22 cellular contexts compared by ENCODE assay signal in genomic region chr3:56355570-56356185, GRCh38.
DNase-seq lines count a peak whose midpoint lies in the region; ATAC-seq, FAIRE-seq and TF ChIP-seq lines count a peak whose summit lies in the region.
"Had no signal": no experiment of that assay in that cellular context is flagged by ENCODE, and none has a peak within 500 bp of the region (broad histone marks: within the 10 kb centered on the region; RNA-seq: fewer than 3 reads in every experiment).

No MANE protein-coding gene starts in this region.

- H3K27me3 ChIP-seq in astrocyte (ENCODE audit: insufficient read depth, low read length): no peaks in the 10 kb centered on the region
- H3K27me3 ChIP-seq: cardiac muscle cell, MG63 had no signal

- TF ChIP-seq RAD21 in A549 (conservative IDR thresholded peaks at IDR 0.05 in 1 of 2, IDR thresholded peaks at IDR 0.05 in 1 of 2): no peak

- no peaks in the 10 kb centered on the region for H3K79me2 ChIP-seq in astrocyte (ENCODE audit: insufficient read depth, low read length)

- intact Hi-C loops in left colon (cut with DNase I, micrococcal nuclease): no loop called here
- intact Hi-C loops in natural killer cell (cut with micrococcal nuclease): no loop called here

- peak in 1 of 2 experiments; percentile 18 for DNase-seq in A549 (ENCODE audit: low read depth in 1 of 2, low spot score in 1 of 2)
- DNase-seq in M059J (ENCODE audit: low read depth): peak; percentile 4
- DNase-seq in astrocyte (ENCODE audit: low read depth): peak; percentile 3
- DNase-seq in islet precursor cell: peak; percentile 69
- no peak for DNase-seq in ecto neural progenitor cell (ENCODE audit: low spot score)
- no peak for DNase-seq in left colon
- no peak for DNase-seq in natural killer cell
- DNase-seq: activated CD4-positive, alpha-beta memory T cell treated with anti-CD3 and anti-CD28 coated beads, Interleukin-2, amount 10 ng/mL, durations not matched to agents 7 days and 5 days; activated naive CD8-positive, alpha-beta T cell treated with anti-CD3 and anti-CD28 coated beads for 36 hours; activated T-cell treated with anti-CD3 and anti-CD28 coated beads, Interleukin-2, amount 50 U/mL, for 48 hours; CD8-positive, alpha-beta T cell; DND-41; MG63; NCI-H2081; NCI-H524 treated with DMSO at 0.1 percent for 48 hours; stimulated activated CD4-positive, alpha-beta T cell treated with anti-CD3 and anti-CD28 coated beads, Interleukin-2, amount 100 ng/mL, for 48 hours had no signal

- no peak overlapping the region for H2AFZ ChIP-seq in astrocyte (ENCODE audit: low read depth, low read length)

- H3K4me1 Mint-ChIP-seq in astrocyte (ENCODE audit: low read depth, unreplicated experiment) (peaks cover 27% of the 10 kb centered on the region), natural killer cell (no peaks in the 10 kb centered on the region)
- H3K4me1 Mint-ChIP-seq: activated CD4-positive, alpha-beta memory T cell treated with anti-CD3 and anti-CD28 coated beads, Interleukin-2, amount 10 ng/mL, durations not matched to agents 7 days and 5 days; activated naive CD8-positive, alpha-beta T cell treated with anti-CD3 and anti-CD28 coated beads for 36 hours had no signal

- ATAC-seq in A549 (peak; percentile 19 to 39; a peak in 2 of 6 replicates), GM18870 (IDR thresholded peaks at IDR 0.05; ENCODE audit: unreplicated experiment) (no peak), left colon (no peak), natural killer cell (no peak)
- ATAC-seq: CD8-positive, alpha-beta T cell; HCT116 had no signal

- H3K9ac ChIP-seq in astrocyte (ENCODE audit: low read length): no peak overlapping the region

- H3K9me3 Mint-ChIP-seq in astrocyte (ENCODE audit: unreplicated experiment) (peaks cover 3% of the 10 kb centered on the region), natural killer cell (no peaks in the 10 kb centered on the region)
- H3K9me3 Mint-ChIP-seq: activated CD4-positive, alpha-beta memory T cell treated with anti-CD3 and anti-CD28 coated beads, Interleukin-2, amount 10 ng/mL, durations not matched to agents 7 days and 5 days; activated naive CD8-positive, alpha-beta T cell treated with anti-CD3 and anti-CD28 coated beads for 36 hours; CD8-positive, alpha-beta T cell had no signal

- H3K4me3 Mint-ChIP-seq in astrocyte (ENCODE audit: unreplicated experiment) (no peak overlapping the region), natural killer cell (no peak overlapping the region)
- H3K4me3 Mint-ChIP-seq: activated CD4-positive, alpha-beta memory T cell treated with anti-CD3 and anti-CD28 coated beads, Interleukin-2, amount 10 ng/mL, durations not matched to agents 7 days and 5 days; activated naive CD8-positive, alpha-beta T cell treated with anti-CD3 and anti-CD28 coated beads for 36 hours; CD8-positive, alpha-beta T cell had no signal

- no peaks in the 10 kb centered on the region for H3K36me3 ChIP-seq in astrocyte (ENCODE audit: insufficient read depth, low read length)
- H3K36me3 ChIP-seq: cardiac muscle cell, MG63 had no signal

- no peaks in the 10 kb centered on the region for H3K36me3 Mint-ChIP-seq in astrocyte (ENCODE audit: low read depth, unreplicated experiment)
- no peaks in the 10 kb centered on the region for H3K36me3 Mint-ChIP-seq in natural killer cell
- H3K36me3 Mint-ChIP-seq: activated naive CD8-positive, alpha-beta T cell treated with anti-CD3 and anti-CD28 coated beads for 36 hours; CD8-positive, alpha-beta T cell had no signal

- no peaks in the 10 kb centered on the region for H4K20me1 ChIP-seq in astrocyte (ENCODE audit: insufficient read depth, low read length)

- H3K27ac Mint-ChIP-seq in astrocyte (ENCODE audit: unreplicated experiment) (peak overlapping the region; percentile 87), natural killer cell (no peak overlapping the region)
- H3K27ac Mint-ChIP-seq: activated CD4-positive, alpha-beta memory T cell treated with anti-CD3 and anti-CD28 coated beads, Interleukin-2, amount 10 ng/mL, durations not matched to agents 7 days and 5 days; activated naive CD8-positive, alpha-beta T cell treated with anti-CD3 and anti-CD28 coated beads for 36 hours; CD8-positive, alpha-beta T cell had no signal

- POLR2A ChIA-PET in A549 (lab: Yijun Ruan, JAX): no interaction called here

- no peak for FAIRE-seq in A549 (lab: Jason Lieb, UNC)
- FAIRE-seq in astrocyte (lab: Jason Lieb, UNC): no peak
- FAIRE-seq: RCC 7860, urothelium cell line had no signal

- H3K27ac ChIP-seq in A549 (no peak overlapping the region), astrocyte (ENCODE audit: low read depth, low read length) (no peak overlapping the region)
- H3K27ac ChIP-seq: cardiac muscle cell, VCaP had no signal

- TF ChIP-seq POLR2A in A549 (IDR thresholded peaks at IDR 0.05; ENCODE audit: low read length): no peak

- H3K4me2 ChIP-seq in A549 (peak overlapping the region; percentile 32; the same call in 1 of the 3 replicates), astrocyte (ENCODE audit: low read length) (peak overlapping the region; percentile 4)

- H3K9me3 ChIP-seq in A549: no peaks in the 10 kb centered on the region
- H3K9me3 ChIP-seq in astrocyte (ENCODE audit: insufficient read depth, low read depth, low read length): no peaks in the 10 kb centered on the region
- H3K9me3 ChIP-seq: MG63 had no signal

- no peaks in the 10 kb centered on the region for H3K27me3 Mint-ChIP-seq in astrocyte (ENCODE audit: low read depth, unreplicated experiment)
- peaks cover 0 to 15% of the 10 kb centered on the region in 2 donors for H3K27me3 Mint-ChIP-seq in natural killer cell (ENCODE audit: low read depth in 2 of 2)
- H3K27me3 Mint-ChIP-seq: activated CD4-positive, alpha-beta memory T cell treated with anti-CD3 and anti-CD28 coated beads, Interleukin-2, amount 10 ng/mL, durations not matched to agents 7 days and 5 days had no signal

- no peak for TF ChIP-seq EP300 in A549 (IDR thresholded peaks at IDR 0.05)

- TF ChIP-seq CTCF in A549 (IDR thresholded peaks at IDR 0.05) (no peak), astrocyte (IDR thresholded peaks at IDR 0.05; ENCODE audit: insufficient read depth, low read depth, low read length) (no peak), natural killer cell (IDR thresholded peaks at IDR 0.05) (no peak)

- H3K4me3 ChIP-seq in A549 (no peak overlapping the region), astrocyte (ENCODE audit: insufficient read depth, low read depth, low read length) (no peak overlapping the region)
- H3K4me3 ChIP-seq: cardiac muscle cell, MG63 had no signal

- 38% methylated on average over 7 of the region's 7 CpGs for WGBS in A549 (ENCODE audit: missing lambda C conversion rate)

- H3K4me1 ChIP-seq in A549 (peaks cover 7% of the 10 kb centered on the region; the same call in 1 of the 3 replicates), astrocyte (ENCODE audit: insufficient read depth, low read length) (no peaks in the 10 kb centered on the region)

- CTCF ChIA-PET in A549 (lab: Yijun Ruan, JAX): interaction anchor here (0.6 to 1.6 kb wide), 4 partner anchors 12 to 139 kb away, joined by 3 to 10 read pairs (median 4); no protein-coding TSS in a partner anchor

TF ChIP-seq in A549, 52 proteins besides CTCF, POLR2A, EP300 and RAD21:
- TF ChIP-seq GATA3 (IDR thresholded peaks at IDR 0.05; ENCODE audit: borderline replicate concordance): no peak
- TF ChIP-seq CHD2 (IDR thresholded peaks at IDR 0.05; ENCODE audit: low read length, partially characterized antibody): no peak
- TF ChIP-seq SMC3 (IDR thresholded peaks at IDR 0.05): no peak
- TF ChIP-seq, protein P1, sequence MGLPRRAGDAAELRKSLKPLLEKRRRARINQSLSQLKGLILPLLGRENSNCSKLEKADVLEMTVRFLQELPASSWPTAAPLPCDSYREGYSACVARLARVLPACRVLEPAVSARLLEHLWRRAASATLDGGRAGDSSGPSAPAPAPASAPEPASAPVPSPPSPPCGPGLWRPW (IDR thresholded peaks at IDR 0.05): no peak
- TF ChIP-seq KDM5A (IDR thresholded peaks at IDR 0.05): no peak
- no peak for TF ChIP-seq HOXB13 (CRISPR knock-in tag; IDR thresholded peaks at IDR 0.05; ENCODE audit: low read depth)
- no peak for TF ChIP-seq ZNF302 (CRISPR knock-in tag; IDR thresholded peaks at IDR 0.05)
- no peak for TF ChIP-seq KDM1A (IDR thresholded peaks at IDR 0.05; ENCODE audit: low read depth)
- no peak for TF ChIP-seq ZFP36 (IDR thresholded peaks at IDR 0.05; ENCODE audit: borderline replicate concordance, partially characterized antibody)
- TF ChIP-seq HOXA7 (CRISPR knock-in tag; IDR thresholded peaks at IDR 0.05): no peak
- TF ChIP-seq RCOR1 (IDR thresholded peaks at IDR 0.05; ENCODE audit: low read depth, low read length): no peak
- no peak for TF ChIP-seq NR3C1 (IDR thresholded peaks at IDR 0.05)
- no peak for TF ChIP-seq EHF (CRISPR knock-in tag; IDR thresholded peaks at IDR 0.05)
- TF ChIP-seq CHD4 (IDR thresholded peaks at IDR 0.05; ENCODE audit: borderline replicate concordance): no peak
- no peak for TF ChIP-seq ZSCAN20 (CRISPR knock-in tag; IDR thresholded peaks at IDR 0.05)
- TF ChIP-seq, protein P2, sequence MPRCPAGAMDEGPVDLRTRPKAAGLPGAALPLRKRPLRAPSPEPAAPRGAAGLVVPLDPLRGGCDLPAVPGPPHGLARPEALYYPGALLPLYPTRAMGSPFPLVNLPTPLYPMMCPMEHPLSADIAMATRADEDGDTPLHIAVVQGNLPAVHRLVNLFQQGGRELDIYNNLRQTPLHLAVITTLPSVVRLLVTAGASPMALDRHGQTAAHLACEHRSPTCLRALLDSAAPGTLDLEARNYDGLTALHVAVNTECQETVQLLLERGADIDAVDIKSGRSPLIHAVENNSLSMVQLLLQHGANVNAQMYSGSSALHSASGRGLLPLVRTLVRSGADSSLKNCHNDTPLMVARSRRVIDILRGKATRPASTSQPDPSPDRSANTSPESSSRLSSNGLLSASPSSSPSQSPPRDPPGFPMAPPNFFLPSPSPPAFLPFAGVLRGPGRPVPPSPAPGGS (IDR thresholded peaks at IDR 0.05): no peak
- TF ChIP-seq FOSL2 (IDR thresholded peaks at IDR 0.05): no peak
- TF ChIP-seq FOSL2 (CRISPR knock-in tag; IDR thresholded peaks at IDR 0.05): no peak
- no peak for TF ChIP-seq NPAS2 (CRISPR knock-in tag; IDR thresholded peaks at IDR 0.05; ENCODE audit: borderline replicate concordance)
- TF ChIP-seq CBX2 (IDR thresholded peaks at IDR 0.05; ENCODE audit: borderline replicate concordance, low read depth): no peak
- no peak for TF ChIP-seq CEBPB (IDR thresholded peaks at IDR 0.05)

Comparison
In these comparisons a context has a peak if more than half of its experiments do, and no peak if none do; other contexts are left out.
1. ATAC-seq: peak in A549 (2 of 2); none in GM18870 (single experiment), left colon (single experiment) and natural killer cell (0 of 3).
2. DNase-seq: peak in M059J (single experiment), astrocyte (single experiment) and islet precursor cell (single experiment); none in ecto neural progenitor cell (single experiment), left colon (0 of 2) and natural killer cell (single experiment).